ENCODE assay signal across 16 cellular contexts in the genomic region with DNA sequence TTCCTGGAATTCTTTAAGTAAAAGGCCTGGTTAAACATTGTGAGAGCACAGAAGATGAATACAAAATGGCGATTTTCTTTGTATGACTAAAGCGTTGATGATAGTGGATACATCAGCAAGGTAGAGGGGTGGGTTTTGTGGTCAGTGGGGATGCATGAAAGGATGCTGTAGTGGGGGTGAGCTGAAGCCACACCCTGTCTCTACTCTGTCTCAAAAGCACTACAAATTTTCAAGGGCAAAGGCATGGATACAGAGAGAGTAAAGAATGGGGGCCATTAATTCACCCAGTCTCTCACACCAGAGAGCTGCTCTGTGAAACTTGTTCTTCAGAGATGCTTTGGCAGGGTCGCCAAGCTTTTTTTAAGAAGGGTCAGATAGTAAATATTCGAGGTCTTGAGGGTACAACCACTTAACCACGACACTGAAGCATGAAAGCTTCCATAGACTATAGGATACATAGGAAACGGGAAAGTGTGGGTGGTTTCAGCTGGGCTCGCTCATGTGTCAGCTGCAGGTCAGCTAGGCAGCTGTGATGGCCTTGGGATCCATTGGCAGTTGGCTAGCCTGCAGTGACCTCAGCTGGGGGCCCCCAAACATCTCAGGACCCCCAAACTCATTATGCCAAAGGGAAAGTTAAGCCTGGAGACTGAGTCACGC. TPM values are rescaled to one million over a fixed set of nuclear protein-coding genes. Genes with fewer than 3 reads are reported as not detected.
DNase-seq lines count a peak whose midpoint lies in the region; ATAC-seq and TF ChIP-seq lines count a peak whose summit lies in the region.
"Had no signal": no experiment of that assay in that cellular context is flagged by ENCODE, and none has a peak within 500 bp of the region (broad histone marks: within the 10 kb centered on the region; RNA-seq: fewer than 3 reads in every experiment).

No MANE protein-coding gene starts in this region.

- H3K4me3 ChIP-seq in ascending aorta (no peak overlapping the region), lower lobe of right lung (no peak overlapping the region), suprapubic skin (no peak overlapping the region)
- H3K4me3 ChIP-seq: Peyer's patch, thoracic aorta had no signal

- no peaks in the 10 kb centered on the region for H3K4me1 ChIP-seq in ascending aorta
- H3K4me1 ChIP-seq in lower lobe of right lung = peaks cover 11% of the 10 kb centered on the region
- H3K4me1 ChIP-seq in suprapubic skin = peaks cover 35% of the 10 kb centered on the region

- ATAC-seq in lower lobe of right lung (no peak), HG02588 (IDR thresholded peaks at IDR 0.05; ENCODE audit: unreplicated experiment) (no peak)

- TF ChIP-seq EP300 in suprapubic skin (IDR thresholded peaks at IDR 0.05) = no peak

- DNase-seq in activated CD4-positive, alpha-beta T cell treated with anti-CD3 and anti-CD28 coated beads, Interleukin-2, amount 10 ng/mL, durations not matched to agents 24 days and 14 days = no peak
- DNase-seq in activated CD4-positive, alpha-beta T cell treated with anti-CD3 and anti-CD28 coated beads, Interleukin-2, amount 50 U/mL, for 4 hours = no peak
- DNase-seq in ascending aorta (ENCODE audit: low spot score in 2 of 2) (no peak), lower lobe of right lung (no peak), suprapubic skin (ENCODE audit: low spot score in 2 of 2) (no peak), dermis blood vessel endothelial cell (no peak), NCI-H510A treated with DMSO at 0.1 percent for 48 hours (lab: John Stamatoyannopoulos, UW) (no peak)
- DNase-seq: 8988T; activated CD4-positive, alpha-beta T cell treated with anti-CD3 and anti-CD28 coated beads, Interleukin-2, amount 50 U/mL, for 48 hours; activated naive CD4-positive, alpha-beta T cell treated with anti-CD3 and anti-CD28 coated beads for 36 hours; HFFc6; NCI-H1694; NCI-H526; Peyer's patch had no signal

- H3K4me1 Mint-ChIP-seq in activated CD4-positive, alpha-beta T cell treated with anti-CD3 and anti-CD28 coated beads, Interleukin-2, amount 10 ng/mL, durations not matched to agents 24 days and 14 days = peaks cover 9% of the 10 kb centered on the region

- peaks cover 41 to 55% of the 10 kb centered on the region in 2 donors for H3K36me3 ChIP-seq in ascending aorta
- peaks cover 62% of the 10 kb centered on the region for H3K36me3 ChIP-seq in lower lobe of right lung
- H3K36me3 ChIP-seq in suprapubic skin = peaks cover 47% of the 10 kb centered on the region

- peaks cover 69% of the 10 kb centered on the region for H3K36me3 Mint-ChIP-seq in activated CD4-positive, alpha-beta T cell treated with anti-CD3 and anti-CD28 coated beads, Interleukin-2, amount 10 ng/mL, durations not matched to agents 24 days and 14 days (ENCODE audit: low read depth)

- H3K4me3 Mint-ChIP-seq in activated CD4-positive, alpha-beta T cell treated with anti-CD3 and anti-CD28 coated beads, Interleukin-2, amount 10 ng/mL, durations not matched to agents 24 days and 14 days = no peak overlapping the region
- H3K4me3 Mint-ChIP-seq: activated naive CD4-positive, alpha-beta T cell treated with anti-CD3 and anti-CD28 coated beads for 36 hours; HFFc6 had no signal

- peak overlapping the region; percentile 20 to 50 for H3K27ac ChIP-seq in ascending aorta
- H3K27ac ChIP-seq in lower lobe of right lung = peak overlapping the region; percentile 44
- H3K27ac ChIP-seq in suprapubic skin = peak overlapping the region; percentile 85

- TF ChIP-seq CTCF in ascending aorta (IDR thresholded peaks at IDR 0.05) = no peak
- TF ChIP-seq CTCF in lower lobe of right lung (IDR thresholded peaks at IDR 0.05) = no peak
- TF ChIP-seq CTCF in suprapubic skin (IDR thresholded peaks at IDR 0.05) = no peak

- intact Hi-C loops in activated CD4-positive, alpha-beta T cell treated with anti-CD3 and anti-CD28 coated beads, Interleukin-2, amount 10 ng/mL, durations not matched to agents 24 days and 14 days (cut with micrococcal nuclease) = no loop called here
- intact Hi-C loops in ascending aorta (cut with DNase I) = no loop called here
- intact Hi-C loops in lower lobe of right lung (cut with DNase I) = no loop called here

- H3K27me3 Mint-ChIP-seq in activated CD4-positive, alpha-beta T cell treated with anti-CD3 and anti-CD28 coated beads, Interleukin-2, amount 10 ng/mL, durations not matched to agents 24 days and 14 days = no peaks in the 10 kb centered on the region

- WGBS in suprapubic skin = 77% methylated on average over 8 of the region's 8 CpGs

- H3K27ac Mint-ChIP-seq in activated CD4-positive, alpha-beta T cell treated with anti-CD3 and anti-CD28 coated beads, Interleukin-2, amount 10 ng/mL, durations not matched to agents 24 days and 14 days = peak overlapping the region; percentile 1
- H3K27ac Mint-ChIP-seq: HFFc6 had no signal

- no peaks in the 10 kb centered on the region for H3K9me3 Mint-ChIP-seq in activated CD4-positive, alpha-beta T cell treated with anti-CD3 and anti-CD28 coated beads, Interleukin-2, amount 10 ng/mL, durations not matched to agents 24 days and 14 days

- H3K27me3 ChIP-seq in ascending aorta (no peaks in the 10 kb centered on the region), lower lobe of right lung (ENCODE audit: low read depth) (no peaks in the 10 kb centered on the region), suprapubic skin (no peaks in the 10 kb centered on the region)
- H3K27me3 ChIP-seq: Peyer's patch had no signal

- H3K9me3 ChIP-seq in ascending aorta (no peaks in the 10 kb centered on the region), lower lobe of right lung (no peaks in the 10 kb centered on the region), suprapubic skin (no peaks in the 10 kb centered on the region)
- H3K9me3 ChIP-seq: Peyer's patch, thoracic aorta had no signal

- TF ChIP-seq POLR2A in suprapubic skin (IDR thresholded peaks at IDR 0.05) = no peak

RNA-seq across cellular contexts. Expression of a gene that starts 8.3 kb away (rescaled TPM):
- total RNA-seq in activated CD4-positive, alpha-beta T cell treated with anti-CD3 and anti-CD28 coated beads, Interleukin-2, amount 10 ng/mL, durations not matched to agents 24 days and 14 days = 65.2 and 69.9 TPM in 2 replicates
- total RNA-seq in ascending aorta (44.9 TPM), lower lobe of right lung (38.9 TPM), suprapubic skin (10 to 100 TPM; 22.3 to 43.5 (median 34.2) TPM), dermis blood vessel endothelial cell (12.6 and 12.8 TPM in 2 replicates)

RNA-seq across cellular contexts. Expression of a gene that starts 8.8 kb away (rescaled TPM):
- total RNA-seq in activated CD4-positive, alpha-beta T cell treated with anti-CD3 and anti-CD28 coated beads, Interleukin-2, amount 10 ng/mL, durations not matched to agents 24 days and 14 days = 34.9 and 35.1 TPM in 2 replicates
- 215 TPM for total RNA-seq in ascending aorta
- 47.2 TPM for total RNA-seq in lower lobe of right lung
- 100 to 1,000 TPM in 1 of 4 donors, 10 to 100 TPM in 3; 39.9 to 110 (median 79.8) TPM for total RNA-seq in suprapubic skin
- 58.4 and 75.4 TPM in 2 replicates for total RNA-seq in dermis blood vessel endothelial cell

RNA-seq across cellular contexts. Expression of a gene that starts 21.9 kb away (rescaled TPM):
- 17.0 and 18.3 TPM in 2 replicates for total RNA-seq in activated CD4-positive, alpha-beta T cell treated with anti-CD3 and anti-CD28 coated beads, Interleukin-2, amount 10 ng/mL, durations not matched to agents 24 days and 14 days
- 64.9 TPM for total RNA-seq in ascending aorta
- total RNA-seq in lower lobe of right lung = 11.9 TPM
- 10 to 100 TPM in 1 of 4 donors, 1 to 10 TPM in 3; 6.0 to 15.4 (median 8.5) TPM for total RNA-seq in suprapubic skin
- 8.8 and 14.0 TPM in 2 replicates for total RNA-seq in dermis blood vessel endothelial cell

RNA-seq across cellular contexts. Expression of a gene that starts 37.4 kb away (rescaled TPM):
- total RNA-seq in activated CD4-positive, alpha-beta T cell treated with anti-CD3 and anti-CD28 coated beads, Interleukin-2, amount 10 ng/mL, durations not matched to agents 24 days and 14 days = 81.7 and 84.7 TPM in 2 replicates
- total RNA-seq in ascending aorta (7.3 TPM), lower lobe of right lung (35.0 TPM), suprapubic skin (10 to 100 TPM; 38.6 to 55.3 (median 47.8) TPM), dermis blood vessel endothelial cell (27.2 and 33.9 TPM in 2 replicates)

RNA-seq across cellular contexts. Expression of a gene that starts 37.6 kb away (rescaled TPM):
- total RNA-seq in activated CD4-positive, alpha-beta T cell treated with anti-CD3 and anti-CD28 coated beads, Interleukin-2, amount 10 ng/mL, durations not matched to agents 24 days and 14 days = 265 and 268 TPM in 2 replicates
- total RNA-seq in ascending aorta = 130 TPM
- total RNA-seq in lower lobe of right lung = 122 TPM
- 100 to 1,000 TPM; 151 to 219 (median 182) TPM for total RNA-seq in suprapubic skin
- 328 and 389 TPM in 2 replicates for total RNA-seq in dermis blood vessel endothelial cell

Comparison
In these comparisons a context has a peak if more than half of its experiments do, and no peak if none do; other contexts are left out.
1. H3K27ac ChIP-seq: peak in every context shown above with its lines; median percentile 85 in suprapubic skin; 44 in lower lobe of right lung; 35 in ascending aorta.